In genomic region chr3:51390186-51390585, GRCh38 we compare ENCODE assay signal across 7 cellular contexts. TPM values are rescaled to one million over a fixed set of nuclear protein-coding genes. Genes with fewer than 3 reads are reported as not detected.
DNase-seq lines count a peak whose midpoint lies in the region; ATAC-seq and TF ChIP-seq lines count a peak whose summit lies in the region.

No MANE protein-coding gene starts in this region.

- H3K4me2 ChIP-seq in GM23338 (peak overlapping the region; percentile 68), smooth muscle cell (peak overlapping the region; percentile 97)

- H3K9ac ChIP-seq in iPS-15b (ENCODE audit: low read depth, low read length): no peak overlapping the region
- no peak overlapping the region for H3K9ac ChIP-seq in smooth muscle cell (ENCODE audit: low read depth)

- H3K4me3 ChIP-seq in GM23338 (peak overlapping the region; percentile 82), iPS-15b (ENCODE audit: low read depth, low read length) (peak overlapping the region; percentile 49), smooth muscle cell (no peak overlapping the region), thyroid gland (replicated peaks in 1 of 3) (no peak overlapping the region)

- no peak for ATAC-seq in GM23338
- no peak for ATAC-seq in T-helper 17 cell
- no peak for ATAC-seq in GM18909 (IDR thresholded peaks at IDR 0.05; ENCODE audit: poor library complexity, unreplicated experiment)

- intact Hi-C loops in thyroid gland (cut with DNase I): loop anchor here (5.0 kb wide), 2 partner anchors 107 to 282 kb away; partner anchors contain the start of gene TEX264

- H3K36me3 ChIP-seq in GM23338 (ENCODE audit: insufficient read depth) (peaks cover 31% of the 10 kb centered on the region), iPS-15b (ENCODE audit: control insufficient read depth, insufficient read depth, low read length) (peaks cover 46% of the 10 kb centered on the region), smooth muscle cell (ENCODE audit: low read depth) (no peaks in the 10 kb centered on the region), thyroid gland (peaks cover 37 to 53% of the 10 kb centered on the region in 2 donors)

- H3K4me1 Mint-ChIP-seq in GM23338: peaks cover 53% of the 10 kb centered on the region
- H3K4me1 Mint-ChIP-seq in T-helper 17 cell: peaks cover 39% of the 10 kb centered on the region

- H3K27me3 ChIP-seq in GM23338 (ENCODE audit: insufficient read depth) (no peaks in the 10 kb centered on the region), iPS-15b (ENCODE audit: control insufficient read depth, insufficient read depth, low read length) (no peaks in the 10 kb centered on the region), smooth muscle cell (ENCODE audit: low read depth) (no peaks in the 10 kb centered on the region), thyroid gland (no peaks in the 10 kb centered on the region)

- H3K79me2 ChIP-seq in GM23338 (replicated peaks; ENCODE audit: insufficient read depth) (peaks cover 65% of the 10 kb centered on the region), smooth muscle cell (ENCODE audit: low read depth) (peaks cover 65% of the 10 kb centered on the region)

- H3K27ac Mint-ChIP-seq in GM23338: peak overlapping the region; percentile 62
- H3K27ac Mint-ChIP-seq in T-helper 17 cell: peak overlapping the region; percentile 54

- H3K27me3 Mint-ChIP-seq in GM23338 (ENCODE audit: insufficient read depth, low read depth, poor library complexity) (peaks cover 20% of the 10 kb centered on the region), T-helper 17 cell (no peaks in the 10 kb centered on the region)

- H3K9me2 ChIP-seq in GM23338 (ENCODE audit: insufficient read depth): no peaks in the 10 kb centered on the region

- peaks cover 52% of the 10 kb centered on the region for H4K20me1 ChIP-seq in GM23338 (replicated peaks; ENCODE audit: insufficient read depth)
- peaks cover 73% of the 10 kb centered on the region for H4K20me1 ChIP-seq in smooth muscle cell (ENCODE audit: low read depth)

- H3K9me3 Mint-ChIP-seq in GM23338: peaks cover 19% of the 10 kb centered on the region; the same call in 2 of the 3 replicates

- TF ChIP-seq CTCF in GM23338 (conservative IDR thresholded peaks at IDR 0.05; ENCODE audit: low read depth in 2 of 2) (no peak), smooth muscle cell (IDR thresholded peaks at IDR 0.05; ENCODE audit: borderline replicate concordance, insufficient read depth, poor library complexity, severe bottlenecking) (no peak), thyroid gland (IDR thresholded peaks at IDR 0.05) (no peak)

- TF ChIP-seq POLR2A in thyroid gland (IDR thresholded peaks at IDR 0.05): no peak

- H3K27ac ChIP-seq in GM23338 (ENCODE audit: low read depth) (peak overlapping the region; percentile 95), smooth muscle cell (ENCODE audit: low read depth) (peak overlapping the region; percentile 47), thyroid gland (no peak overlapping the region)

- H3K36me3 Mint-ChIP-seq in GM23338 (ENCODE audit: low read depth): peaks cover 83% of the 10 kb centered on the region
- peaks cover 8% of the 10 kb centered on the region for H3K36me3 Mint-ChIP-seq in T-helper 17 cell (ENCODE audit: low read depth)

- no peak overlapping the region for H2AFZ ChIP-seq in GM23338
- H2AFZ ChIP-seq in smooth muscle cell (ENCODE audit: low read depth): no peak overlapping the region

- DNase-seq in GM23338 (ENCODE audit: low spot score) (no peak), T-helper 17 cell (no peak), smooth muscle cell (lab: John Stamatoyannopoulos, UW; ENCODE audit: unreplicated experiment) (no peak), thyroid gland (no peak), KG1 (lab: John Stamatoyannopoulos, UW) (no peak)

- H3K4me3 Mint-ChIP-seq in GM23338: peak overlapping the region; percentile 64
- peak overlapping the region; percentile 71 for H3K4me3 Mint-ChIP-seq in T-helper 17 cell

- H3K4me1 ChIP-seq in GM23338 (ENCODE audit: insufficient read depth) (peaks cover 31% of the 10 kb centered on the region), iPS-15b (ENCODE audit: control insufficient read depth, insufficient read depth, low read length) (peaks cover 10% of the 10 kb centered on the region), smooth muscle cell (ENCODE audit: low read depth) (peaks cover 44% of the 10 kb centered on the region), thyroid gland (peaks cover 48 to 79% of the 10 kb centered on the region in 2 donors)

- WGBS in smooth muscle cell (ENCODE audit: low lambda C conversion rate): 94% methylated on average over 7 of the region's 7 CpGs
- WGBS in thyroid gland, 2 donors: 84 to 86% methylated on average over 5 to 7 of the region's 7 CpGs

- H3F3A ChIP-seq in GM23338 (replicated peaks; ENCODE audit: low read depth): peaks cover 46% of the 10 kb centered on the region
- peaks cover 58% of the 10 kb centered on the region for H3F3A ChIP-seq in smooth muscle cell (ENCODE audit: low read depth)

- H3K9me3 ChIP-seq in T-helper 17 cell (ENCODE audit: control insufficient read depth, low read length, poor library complexity, severe bottlenecking) (no peaks in the 10 kb centered on the region), iPS-15b (ENCODE audit: control insufficient read depth, insufficient read depth, low read length) (no peaks in the 10 kb centered on the region), smooth muscle cell (replicated peaks; ENCODE audit: low read depth) (no peaks in the 10 kb centered on the region), thyroid gland (no peaks in the 10 kb centered on the region)

TF ChIP-seq in GM23338, 12 proteins besides CTCF, POLR2A, EP300 and RAD21 (continues in another document):
- TF ChIP-seq STAT1 (IDR thresholded peaks at IDR 0.05; ENCODE audit: unreplicated experiment) (no peak), CREB1 (CRISPR knock-in tag; IDR thresholded peaks at IDR 0.05; ENCODE audit: low read depth) (no peak), ZNF331 (CRISPR knock-in tag; IDR thresholded peaks at IDR 0.05; ENCODE audit: low read depth) (no peak), NANOG (IDR thresholded peaks at IDR 0.05; ENCODE audit: borderline replicate concordance) (no peak), ZNF114 (CRISPR knock-in tag; IDR thresholded peaks at IDR 0.05) (no peak), EZH2 (IDR thresholded peaks at IDR 0.05; ENCODE audit: low read depth, unreplicated experiment) (no peak), POLR2AphosphoS5 (IDR thresholded peaks at IDR 0.05; ENCODE audit: low read depth) (no peak; the same call in 1 of the 2 replicates), JUNB (IDR thresholded peaks at IDR 0.05; ENCODE audit: unreplicated experiment) (no peak), REST (IDR thresholded peaks at IDR 0.05; ENCODE audit: unreplicated experiment) (no peak)

RNA-seq across cellular contexts. Expression of gene RBM15B, which starts 0.9 kb away (rescaled TPM):
- 51.7 and 57.9 TPM in 2 replicates for total RNA-seq in GM23338 (2014; rRNA removed; shearing (Covaris generic))
- polyA plus RNA-seq in GM23338 (2016; fragmentation: Nextera tagmentation; extraction: Ambion mirVana): 15.9 and 16.3 TPM in 2 replicates
- 10 to 100 TPM; 28.2 to 31.1 TPM for total RNA-seq in T-helper 17 cell
- 18.9 and 21.7 TPM in 2 replicates for total RNA-seq in smooth muscle cell
- polyA plus RNA-seq in smooth muscle cell: 32.3 and 38.0 TPM in 2 replicates
- 10 to 100 TPM; 29.4 to 50.0 (median 38.9) TPM for total RNA-seq in thyroid gland

RNA-seq across cellular contexts. Expression of gene MANF, which starts 5.1 kb away (rescaled TPM):
- total RNA-seq in GM23338 (2014; rRNA removed; shearing (Covaris generic)): 70.4 and 92.7 TPM in 2 replicates
- polyA plus RNA-seq in GM23338 (2016; fragmentation: Nextera tagmentation; extraction: Ambion mirVana): 41.7 and 48.7 TPM in 2 replicates
- 10 to 100 TPM; 35.4 to 43.3 TPM for total RNA-seq in T-helper 17 cell
- total RNA-seq in smooth muscle cell: 137 and 191 TPM in 2 replicates
- 135 and 140 TPM in 2 replicates for polyA plus RNA-seq in smooth muscle cell
- 100 to 1,000 TPM in 2 of 4 donors, 10 to 100 TPM in 2; 79.7 to 312 (median 189) TPM for total RNA-seq in thyroid gland

Comparison
In these comparisons a context has a peak if more than half of its experiments do, and no peak if none do; other contexts are left out.
1. H3K27ac ChIP-seq: peak in GM23338 (single experiment) and smooth muscle cell (single experiment); none in thyroid gland (0 of 3).
2. H3K4me3 ChIP-seq: peak in GM23338 (single experiment) and iPS-15b (single experiment); none in smooth muscle cell (single experiment) and thyroid gland (0 of 3).